1 cellular context compared by ENCODE assay signal in genomic region chr1:162389971-162390370, GRCh38.
TF ChIP-seq lines count a peak whose summit lies in the region.

No MANE protein-coding gene starts in this region.

TF ChIP-seq in H1, 55 proteins besides CTCF, POLR2A, EP300 and RAD21:
- TF ChIP-seq PHF8 (conservative IDR thresholded peaks at IDR 0.05; ENCODE audit: low read depth, low read length) (no peak), EZH2 (IDR thresholded peaks at IDR 0.05; ENCODE audit: low read depth, low read length, severe bottlenecking) (no peak), HDAC2 (IDR thresholded peaks at IDR 0.05; ENCODE audit: borderline replicate concordance in 1 of 2, low read depth in 2 of 2, low read length in 2 of 2) (no peak), SRF (IDR thresholded peaks at IDR 0.05; ENCODE audit: low read depth, low read length) (no peak), BRCA1 (IDR thresholded peaks at IDR 0.05; ENCODE audit: low read depth, low read length) (no peak), RXRA (IDR thresholded peaks at IDR 0.05; ENCODE audit: insufficient read depth, low read depth, low read length) (no peak), FOSL1 (IDR thresholded peaks at IDR 0.05; ENCODE audit: insufficient read depth, low read depth, low read length) (no peak), POU5F1 (IDR thresholded peaks at IDR 0.05; ENCODE audit: low read depth, low read length) (no peak), SIRT6 (IDR thresholded peaks at IDR 0.05; ENCODE audit: low read length) (no peak), CTBP2 (IDR thresholded peaks at IDR 0.05; ENCODE audit: borderline replicate concordance, insufficient read depth, insufficient read length, low read length) (no peak), SP4 (IDR thresholded peaks at IDR 0.05; ENCODE audit: low read length) (no peak), KDM5A (IDR thresholded peaks at IDR 0.05; ENCODE audit: low read length) (no peak), CHD2 (IDR thresholded peaks at IDR 0.05; ENCODE audit: low read length) (no peak)
